Comparison of ENCODE assay signal across 8 cellular contexts in genomic region chr2:218671077-218671653, GRCh38. TPM values are rescaled to one million over a fixed set of nuclear protein-coding genes. Genes with fewer than 3 reads are reported as not detected.
DNase-seq lines count a peak whose midpoint lies in the region; ATAC-seq and TF ChIP-seq lines count a peak whose summit lies in the region.

No MANE protein-coding gene starts in this region.

- H3K27me3 Mint-ChIP-seq in activated naive CD8-positive, alpha-beta T cell = no peaks in the 10 kb centered on the region

- peak overlapping the region; percentile 99 for H3K27ac Mint-ChIP-seq in activated naive CD8-positive, alpha-beta T cell

- no peaks in the 10 kb centered on the region for H3K9me3 ChIP-seq in thymus (ENCODE audit: control insufficient read depth)

- peaks cover 5% of the 10 kb centered on the region for H3K36me3 Mint-ChIP-seq in activated naive CD8-positive, alpha-beta T cell

- H3K9me3 Mint-ChIP-seq in activated naive CD8-positive, alpha-beta T cell (ENCODE audit: low read depth) = no peaks in the 10 kb centered on the region

- peak overlapping the region; percentile 74 for H3K27ac ChIP-seq in C4-2B
- no peak overlapping the region for H3K27ac ChIP-seq in thymus (ENCODE audit: low read depth)

- peak overlapping the region; percentile 99 for H3K4me3 Mint-ChIP-seq in activated naive CD8-positive, alpha-beta T cell

- no peak for TF ChIP-seq CTCF in C4-2B (conservative IDR thresholded peaks at IDR 0.05)

- peak overlapping the region; percentile 94 for H3K4me3 ChIP-seq in thymus (ENCODE audit: low read length)

- WGBS in thymus = 53% methylated on average over 12 of the region's 12 CpGs

- no peaks in the 10 kb centered on the region for H3K27me3 ChIP-seq in thymus (ENCODE audit: control insufficient read depth, insufficient read depth)

- peaks cover 8% of the 10 kb centered on the region for H3K4me1 ChIP-seq in thymus (ENCODE audit: control insufficient read depth, insufficient read depth, low read length)

- DNase-seq in kidney tubule cell (ENCODE audit: low spot score) (peak; percentile 35), DMS79 (lab: John Stamatoyannopoulos, UW) (no peak)

- peaks cover 29% of the 10 kb centered on the region for H3K4me1 Mint-ChIP-seq in activated naive CD8-positive, alpha-beta T cell (ENCODE audit: low read depth)

- peaks cover 17% of the 10 kb centered on the region for H3K36me3 ChIP-seq in thymus (ENCODE audit: control insufficient read depth, insufficient read depth)

- ATAC-seq in HG03045 (IDR thresholded peaks at IDR 0.05; ENCODE audit: unreplicated experiment) = peak; percentile 11
- ATAC-seq in HG02678 (IDR thresholded peaks at IDR 0.05; ENCODE audit: unreplicated experiment) = no peak
- ATAC-seq in GM19351 (IDR thresholded peaks at IDR 0.05; ENCODE audit: unreplicated experiment) = no peak

RNA-seq across cellular contexts. Expression of gene RNF25, which starts 0.6 kb away (rescaled TPM):
- polyA plus RNA-seq in thymus = 33.7 TPM

RNA-seq across cellular contexts. Expression of gene STK36, which starts 0.7 kb away (rescaled TPM):
- 19.1 TPM for polyA plus RNA-seq in thymus

RNA-seq across cellular contexts. Expression of gene BCS1L, which starts 11.7 kb away (rescaled TPM):
- 34.5 TPM for polyA plus RNA-seq in thymus

RNA-seq across cellular contexts. Expression of gene ZNF142, which starts 11.7 kb away (rescaled TPM):
- 6.7 TPM for polyA plus RNA-seq in thymus

RNA-seq across cellular contexts. Expression of gene TTLL4, which starts 39.5 kb away (rescaled TPM):
- 9.4 TPM for polyA plus RNA-seq in thymus
